ENCODE assay signal across 1 cellular context in the genomic region with DNA sequence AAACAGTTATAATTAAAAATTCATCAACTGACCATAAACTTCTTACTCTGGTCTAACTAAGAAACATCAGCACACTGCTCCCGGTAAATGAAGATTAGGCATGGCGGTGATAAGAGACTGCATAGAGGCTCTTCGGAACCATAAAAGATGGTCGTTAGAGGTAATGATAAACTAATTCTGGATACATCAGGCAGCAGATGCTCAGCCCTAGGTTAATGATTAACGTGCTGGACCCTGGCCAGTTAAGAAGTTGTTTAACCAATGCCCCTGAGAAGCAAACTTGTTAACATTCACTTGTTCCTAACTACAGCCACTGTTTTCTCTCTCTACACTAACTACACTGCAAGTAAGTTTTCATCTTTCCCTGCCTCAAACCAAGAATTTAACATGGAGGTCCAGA.
TF ChIP-seq lines count a peak whose summit lies in the region.

No MANE protein-coding gene starts in this region.

TF ChIP-seq in IMR-90, 13 proteins besides CTCF, POLR2A, EP300 and RAD21:
- TF ChIP-seq, protein P1, sequence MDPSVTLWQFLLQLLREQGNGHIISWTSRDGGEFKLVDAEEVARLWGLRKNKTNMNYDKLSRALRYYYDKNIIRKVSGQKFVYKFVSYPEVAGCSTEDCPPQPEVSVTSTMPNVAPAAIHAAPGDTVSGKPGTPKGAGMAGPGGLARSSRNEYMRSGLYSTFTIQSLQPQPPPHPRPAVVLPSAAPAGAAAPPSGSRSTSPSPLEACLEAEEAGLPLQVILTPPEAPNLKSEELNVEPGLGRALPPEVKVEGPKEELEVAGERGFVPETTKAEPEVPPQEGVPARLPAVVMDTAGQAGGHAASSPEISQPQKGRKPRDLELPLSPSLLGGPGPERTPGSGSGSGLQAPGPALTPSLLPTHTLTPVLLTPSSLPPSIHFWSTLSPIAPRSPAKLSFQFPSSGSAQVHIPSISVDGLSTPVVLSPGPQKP (IDR thresholded peaks at IDR 0.05; ENCODE audit: borderline replicate concordance, low read depth, low read length): no peak
